ENCODE assay signal across 23 cellular contexts in genomic region chr4:24256547-24256946, GRCh38.
"Had no signal": no experiment of that assay in that cellular context is flagged by ENCODE, and none has a peak within 500 bp of the region (broad histone marks: within the 10 kb centered on the region; RNA-seq: fewer than 3 reads in every experiment).

No MANE protein-coding gene starts in this region.

- H3K4me1 ChIP-seq: Peyer's patch, SJSA1 had no signal

- DNase-seq: KBM-7; MV-4-11; NCI-H1048; NCI-H1105; NCI-H1417; NCI-H1436 treated with DMSO at 0.1 percent for 48 hours; NCI-H1694; NCI-H1930; NCI-H2081; NCI-H2107; NCI-H2227 treated with DMSO at 0.1 percent for 48 hours; NCI-H524; NCI-H526 treated with DMSO at 0.1 percent for 48 hours; NCI-H748 treated with DMSO at 0.1 percent for 48 hours; NK-92 treated with Interleukin-12 subunit alpha and Interleukin-12 subunit beta, amount 100 ng/mL, for 24 hours; OCI-M1; PC-9; Peyer's patch; Right ventricle myocardium superior; SIG-M5 had no signal

- H3K36me3 ChIP-seq: Peyer's patch, SJSA1 had no signal

- H3K9me3 ChIP-seq: Peyer's patch, SJSA1 had no signal

- H3K27me3 ChIP-seq: Peyer's patch, SJSA1 had no signal

- H3K4me3 ChIP-seq: PC-9, Peyer's patch, SJSA1, SK-N-MC had no signal

- H3K27ac ChIP-seq: HL-60, PC-9, Peyer's patch, SJSA1, SK-N-MC had no signal
